ENCODE assay signal across 8 cellular contexts in genomic region chr12:113152835-113153814, GRCh38. TPM values are rescaled to one million over a fixed set of nuclear protein-coding genes. Genes with fewer than 3 reads are reported as not detected.
DNase-seq lines count a peak whose midpoint lies in the region; FAIRE-seq and TF ChIP-seq lines count a peak whose summit lies in the region.

No MANE protein-coding gene starts in this region.

- peaks cover 0 to under 1% (median 0%) of the 10 kb centered on the region in 4 donors for H3K36me3 ChIP-seq in transverse colon

- WGBS in transverse colon (ENCODE audit: low coverage in 1 of 2), 2 donors, result 6% methylated on average over 61 of the region's 70 CpGs; no CpG with 5 or more reads in 1 of the 2 donors

- peak; percentile 86 for DNase-seq in Ammon's horn (ENCODE audit: low spot score)
- peak; percentile 85 for DNase-seq in GM19239 (ENCODE audit: insufficient read length, low spot score)
- DNase-seq in SIG-M5 (lab: John Stamatoyannopoulos, UW), result peak; percentile 13
- peak; percentile 85 for DNase-seq in activated naive CD4-positive, alpha-beta T cell treated with anti-CD3 and anti-CD28 coated beads for 36 hours
- DNase-seq in germinal center (ENCODE audit: low spot score), result peak; percentile 81
- peak in 49 of 56 donors; percentile 20 to 82 (median 56) for DNase-seq in nucleus accumbens (lab: John Stamatoyannopoulos, UW)
- DNase-seq in transverse colon, result peak; percentile 79

- TF ChIP-seq EP300 in transverse colon (IDR thresholded peaks at IDR 0.05; ENCODE audit: low read depth), result no peak

- H3K27ac Mint-ChIP-seq in activated naive CD4-positive, alpha-beta T cell treated with anti-CD3 and anti-CD28 coated beads for 36 hours, result no peak overlapping the region

- H3K27me3 Mint-ChIP-seq in activated naive CD4-positive, alpha-beta T cell treated with anti-CD3 and anti-CD28 coated beads for 36 hours (ENCODE audit: low read depth), result peaks cover 7% of the 10 kb centered on the region

- H3K4me3 Mint-ChIP-seq in activated naive CD4-positive, alpha-beta T cell treated with anti-CD3 and anti-CD28 coated beads for 36 hours, result peak overlapping the region; percentile 75

- peaks cover 51% of the 10 kb centered on the region for H3K27me3 ChIP-seq in transverse colon

- CTCF ChIA-PET in activated naive CD4-positive, alpha-beta T cell treated with anti-CD3 and anti-CD28 coated beads for 36 hours (lab: Charles Lee), result interaction anchor here (0.7 to 8.0 kb wide), 18 partner anchors 14 to 204 kb away, joined by 3 to 52 read pairs (median 4); partner anchors contain the start of genes DDX54, RASAL1 and RITA1

- peak; percentile 70 for FAIRE-seq in GM19239 (lab: Jason Lieb, UNC)

- H3K4me1 ChIP-seq in transverse colon, result peaks cover 10 to 36% (median 30%) of the 10 kb centered on the region in 4 donors

- no peaks in the 10 kb centered on the region for H3K36me3 Mint-ChIP-seq in activated naive CD4-positive, alpha-beta T cell treated with anti-CD3 and anti-CD28 coated beads for 36 hours (ENCODE audit: low read depth)

- TF ChIP-seq POLR2A in transverse colon (IDR thresholded peaks at IDR 0.05), result no peak

- peak overlapping the region in 3 of 4 donors; percentile 25 to 51 (median 34) for H3K4me3 ChIP-seq in transverse colon

- TF ChIP-seq CTCF in LNCAP (IDR thresholded peaks at IDR 0.05) (peak; percentile 76), transverse colon (IDR thresholded peaks at IDR 0.05) (peak; percentile 20 to 59 (median 54))

- in situ Hi-C loops in transverse colon (cut with MboI; ENCODE audit: low pct_ligation_motif_present in 1 of 4, low pct_unique_long_range_greater_than_20kb in 1 of 4, low sequenced_read_pairs in 3 of 4), result loop anchor here in 2 of 4 donors (10.0 kb wide), 1 partner anchor 108 kb away; no protein-coding TSS in a partner anchor

- no peaks in the 10 kb centered on the region for H3K9me3 ChIP-seq in transverse colon

- intact Hi-C loops in activated naive CD4-positive, alpha-beta T cell treated with anti-CD3 and anti-CD28 coated beads for 36 hours (cut with micrococcal nuclease), result loop anchor here (1.0 to 5.0 kb wide), 8 partner anchors 18 to 246 kb away; partner anchors contain the start of genes OAS1, OAS2 and RASAL1
- intact Hi-C loops in transverse colon (cut with DNase I; ENCODE audit: low total_unique reads), result no loop called here

- H3K9me3 Mint-ChIP-seq in activated naive CD4-positive, alpha-beta T cell treated with anti-CD3 and anti-CD28 coated beads for 36 hours, result no peaks in the 10 kb centered on the region

- H3K4me1 Mint-ChIP-seq in activated naive CD4-positive, alpha-beta T cell treated with anti-CD3 and anti-CD28 coated beads for 36 hours (ENCODE audit: low read depth), result peaks cover 17% of the 10 kb centered on the region

- H3K27ac ChIP-seq in transverse colon, result peak overlapping the region in 1 of 4 donors; percentile 51

RNA-seq across cellular contexts. Expression of gene CFAP73, which starts 3.6 kb away (rescaled TPM):
- 1 to 10 TPM in 1 of 2 experiments, under 1 TPM in 1; 0.57 to 1.3 TPM for total RNA-seq in activated naive CD4-positive, alpha-beta T cell treated with anti-CD3 and anti-CD28 coated beads for 36 hours
- total RNA-seq in transverse colon, result not detected

RNA-seq across cellular contexts. Expression of gene RASAL1, which starts 17.6 kb away (rescaled TPM):
- 1 to 10 TPM; 2.6 to 3.2 TPM for total RNA-seq in activated naive CD4-positive, alpha-beta T cell treated with anti-CD3 and anti-CD28 coated beads for 36 hours
- 10 to 100 TPM in 1 of 4 donors, 1 to 10 TPM in 3; 1.9 to 38.2 (median 4.9) TPM for total RNA-seq in transverse colon

RNA-seq across cellular contexts. Expression of gene DDX54, which starts 32.2 kb away (rescaled TPM):
- total RNA-seq in activated naive CD4-positive, alpha-beta T cell treated with anti-CD3 and anti-CD28 coated beads for 36 hours, result 100 to 1,000 TPM; 114 to 116 TPM
- total RNA-seq in transverse colon, result 10 to 100 TPM; 60.7 to 96.1 (median 72.8) TPM

RNA-seq across cellular contexts. Expression of gene RITA1, which starts 32.4 kb away (rescaled TPM):
- 10 to 100 TPM; 14.0 to 16.1 TPM for total RNA-seq in activated naive CD4-positive, alpha-beta T cell treated with anti-CD3 and anti-CD28 coated beads for 36 hours
- 10 to 100 TPM; 17.5 to 41.5 (median 23.8) TPM for total RNA-seq in transverse colon

Comparison
In these comparisons a context has a peak if more than half of its experiments do, and no peak if none do; other contexts are left out.
1. DNase-seq: peak in every context shown above with its lines; median percentile 86 in Ammon's horn; 85 in GM19239; 85 in activated naive CD4-positive, alpha-beta T cell treated with anti-CD3 and anti-CD28 coated beads for 36 hours; 81 in germinal center; 79 in transverse colon; 56 in nucleus accumbens; 13 in SIG-M5.